ENCODE assay signal across 30 cellular contexts in the genomic region with DNA sequence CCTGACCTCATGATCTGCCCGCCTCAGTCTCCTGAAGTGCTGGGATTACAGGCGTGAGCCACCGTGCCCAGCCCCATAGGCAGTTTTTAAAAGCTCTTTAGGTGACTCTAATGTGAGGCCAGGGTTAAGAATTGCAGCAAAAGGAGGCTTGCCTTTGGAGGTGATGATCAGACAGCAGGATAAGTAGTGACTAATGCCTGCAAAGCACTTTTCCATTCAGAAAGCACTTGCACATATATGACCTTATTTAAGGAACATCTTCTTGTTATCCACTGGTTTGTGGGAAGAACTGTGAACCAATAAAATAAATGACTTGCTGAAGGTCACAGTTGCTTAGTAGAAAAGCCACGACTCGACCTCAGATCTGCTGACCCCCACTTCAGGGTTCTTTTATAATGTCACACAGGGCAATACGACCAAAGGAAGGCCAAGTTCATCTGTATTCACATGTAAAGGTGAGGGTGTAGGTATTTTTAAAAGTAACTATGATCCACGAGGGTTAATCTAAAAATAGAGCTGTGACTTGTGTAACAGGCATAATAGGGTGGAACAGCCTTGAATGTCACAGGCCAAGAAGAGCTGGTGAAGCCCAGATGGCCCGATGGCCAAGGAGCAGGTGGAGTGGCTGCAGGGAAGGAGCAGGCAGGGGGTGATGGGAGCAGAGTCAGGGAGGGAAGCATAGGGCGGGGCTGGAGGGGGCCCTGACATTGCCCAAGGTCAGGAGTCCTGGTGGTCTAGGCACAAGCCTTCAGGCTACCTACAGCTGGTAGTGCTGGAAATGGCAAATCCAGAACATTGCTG. TPM values are rescaled to one million over a fixed set of nuclear protein-coding genes. Genes with fewer than 3 reads are reported as not detected.
DNase-seq lines count a peak whose midpoint lies in the region; ATAC-seq, FAIRE-seq and TF ChIP-seq lines count a peak whose summit lies in the region.
"Had no signal": no experiment of that assay in that cellular context is flagged by ENCODE, and none has a peak within 500 bp of the region (broad histone marks: within the 10 kb centered on the region; RNA-seq: fewer than 3 reads in every experiment).

No MANE protein-coding gene starts in this region.

- peak overlapping the region; percentile 8 for H3K4me3 Mint-ChIP-seq in astrocyte (ENCODE audit: unreplicated experiment)
- H3K4me3 Mint-ChIP-seq: activated naive CD4-positive, alpha-beta T cell treated with anti-CD3 and anti-CD28 coated beads, Interleukin-2, amount 50 U/mL, for 24 hours; CD8-positive, alpha-beta T cell; central memory CD8-positive, alpha-beta T cell; nephron progenitor cell; T-cell had no signal

- intact Hi-C loops in left ventricle myocardium superior (cut with micrococcal nuclease) = loop anchor here (5.0 kb wide), 1 partner anchor 43 kb away; no protein-coding TSS in a partner anchor

- no peak overlapping the region for H2AFZ ChIP-seq in astrocyte (ENCODE audit: low read depth, low read length)

- no peak overlapping the region for H3K9ac ChIP-seq in astrocyte (ENCODE audit: low read length)

- no peak for FAIRE-seq in astrocyte (lab: Jason Lieb, UNC)
- FAIRE-seq: A204.1, G401.6, H1, pancreas, TTC549 had no signal

- H3K4me2 ChIP-seq in astrocyte (ENCODE audit: low read length) = no peak overlapping the region

- no peaks in the 10 kb centered on the region for H3K27me3 Mint-ChIP-seq in astrocyte (ENCODE audit: low read depth, unreplicated experiment)

- DNase-seq in activated CD8-positive, alpha-beta memory T cell treated with anti-CD3 and anti-CD28 coated beads for 24 hours = peak; percentile 26
- no peak for DNase-seq in activated CD8-positive, alpha-beta memory T cell treated with anti-CD3 and anti-CD28 coated beads, Interleukin-2, amount 50 U/mL, for 4 hours
- DNase-seq in astrocyte (ENCODE audit: low read depth) (no peak), left ventricle myocardium superior (no peak), RPMI8226 (no peak), NOMO-1 treated with dmso at 0.1 percent for 144 hours (lab: John Stamatoyannopoulos, UW; ENCODE audit: unreplicated experiment) (no peak), amniotic stem cell (lab: John Stamatoyannopoulos, UW) (no peak)
- DNase-seq: activated CD4-positive, alpha-beta T cell treated with anti-CD3 and anti-CD28 coated beads, Interleukin-2, amount 50 U/mL, for 48 hours; anterior cingulate cortex; CD8-positive, alpha-beta T cell; DMS153; NCI-H1105; NCI-H2029 treated with DMSO at 0.1 percent for 48 hours; NCI-H526 treated with DMSO at 0.1 percent for 48 hours; nephron progenitor cell; SJCRH30; stimulated activated naive CD4-positive, alpha-beta T cell; T-cell had no signal

- ATAC-seq in left ventricle myocardium superior = peak; percentile 54
- ATAC-seq: activated CD4-positive, CD25-positive, alpha-beta regulatory T cell treated with anti-CD3 and anti-CD28 coated beads, Interleukin-2, amount 50 U/mL, for 24 hours; CD8-positive, alpha-beta T cell; Panc1; sciatic nerve; T-cell had no signal

- H3K4me1 Mint-ChIP-seq in astrocyte (ENCODE audit: low read depth, unreplicated experiment) = peaks cover 54% of the 10 kb centered on the region
- H3K4me1 Mint-ChIP-seq: activated naive CD4-positive, alpha-beta T cell treated with anti-CD3 and anti-CD28 coated beads, Interleukin-2, amount 50 U/mL, for 24 hours; central memory CD8-positive, alpha-beta T cell; T-cell had no signal

- peaks cover 30% of the 10 kb centered on the region for H3K36me3 ChIP-seq in astrocyte (ENCODE audit: insufficient read depth, low read length)
- H3K36me3 ChIP-seq: pancreas had no signal

- no peaks in the 10 kb centered on the region for H3K9me3 ChIP-seq in astrocyte (ENCODE audit: insufficient read depth, low read depth, low read length)
- H3K9me3 ChIP-seq: pancreas, SJCRH30 had no signal

- H3K9me3 Mint-ChIP-seq in astrocyte (ENCODE audit: unreplicated experiment) = peaks cover 2% of the 10 kb centered on the region
- H3K9me3 Mint-ChIP-seq: activated naive CD4-positive, alpha-beta T cell treated with anti-CD3 and anti-CD28 coated beads, Interleukin-2, amount 50 U/mL, for 24 hours; activated T-helper 2 cell treated with anti-CD3 and anti-CD28 coated beads, Interferon-gamma antibody, Interleukin-2, Interleukin-4, amounts not matched to agents 10 μg/mL and 5 μg/mL and 100 μg/mL, durations not matched to agents 14 hours and 24 hours and 36 hours; CD8-positive, alpha-beta T cell; central memory CD8-positive, alpha-beta T cell; nephron progenitor cell; T-cell had no signal

- no peak for TF ChIP-seq CTCF in astrocyte (IDR thresholded peaks at IDR 0.05; ENCODE audit: insufficient read depth, low read depth, low read length)

- peaks cover 30% of the 10 kb centered on the region for H3K36me3 Mint-ChIP-seq in astrocyte (ENCODE audit: low read depth, unreplicated experiment)
- H3K36me3 Mint-ChIP-seq: activated naive CD4-positive, alpha-beta T cell treated with anti-CD3 and anti-CD28 coated beads, Interleukin-2, amount 50 U/mL, for 24 hours; CD8-positive, alpha-beta T cell; T-cell had no signal

- peaks cover 18% of the 10 kb centered on the region for H3K4me1 ChIP-seq in astrocyte (ENCODE audit: insufficient read depth, low read length)

- H3K4me3 ChIP-seq in astrocyte (ENCODE audit: insufficient read depth, low read depth, low read length) = no peak overlapping the region
- H3K4me3 ChIP-seq: pancreas, SJCRH30 had no signal

- peak overlapping the region; percentile 53 for H3K27ac Mint-ChIP-seq in astrocyte (ENCODE audit: unreplicated experiment)
- H3K27ac Mint-ChIP-seq: activated naive CD4-positive, alpha-beta T cell treated with anti-CD3 and anti-CD28 coated beads, Interleukin-2, amount 50 U/mL, for 24 hours; activated T-helper 2 cell treated with anti-CD3 and anti-CD28 coated beads, Interferon-gamma antibody, Interleukin-2, Interleukin-4, amounts not matched to agents 10 μg/mL and 5 μg/mL and 100 μg/mL, durations not matched to agents 14 hours and 24 hours and 36 hours; CD8-positive, alpha-beta T cell; nephron progenitor cell; T-cell had no signal

- H4K20me1 ChIP-seq in astrocyte (ENCODE audit: insufficient read depth, low read length) = peaks cover 15% of the 10 kb centered on the region

- peaks cover 3% of the 10 kb centered on the region for H3K79me2 ChIP-seq in astrocyte (ENCODE audit: insufficient read depth, low read length)

- no peak overlapping the region for H3K27ac ChIP-seq in astrocyte (ENCODE audit: low read depth, low read length)
- peak overlapping the region; percentile 6 for H3K27ac ChIP-seq in temporal lobe (ENCODE audit: low read depth, low read length)
- H3K27ac ChIP-seq: pancreas, SJCRH30 had no signal

- H3K27me3 ChIP-seq in astrocyte (ENCODE audit: insufficient read depth, low read length) = no peaks in the 10 kb centered on the region
- H3K27me3 ChIP-seq: pancreas, SJCRH30 had no signal

RNA-seq across cellular contexts. Expression of a gene that starts 24.4 kb away (rescaled TPM):
- total RNA-seq in astrocyte (61.5 and 75.2 TPM in 2 replicates), left ventricle myocardium superior (54.8 TPM), temporal lobe (10.8 TPM)
- total RNA-seq: activated T-helper 2 cell treated with anti-CD3 and anti-CD28 coated beads, Interferon-gamma antibody, Interleukin-2, Interleukin-4, amounts not matched to agents 10 μg/mL and 5 μg/mL and 100 μg/mL, durations not matched to agents 14 hours and 24 hours and 36 hours; CD8-positive, alpha-beta T cell had no signal
